In the genomic region with DNA sequence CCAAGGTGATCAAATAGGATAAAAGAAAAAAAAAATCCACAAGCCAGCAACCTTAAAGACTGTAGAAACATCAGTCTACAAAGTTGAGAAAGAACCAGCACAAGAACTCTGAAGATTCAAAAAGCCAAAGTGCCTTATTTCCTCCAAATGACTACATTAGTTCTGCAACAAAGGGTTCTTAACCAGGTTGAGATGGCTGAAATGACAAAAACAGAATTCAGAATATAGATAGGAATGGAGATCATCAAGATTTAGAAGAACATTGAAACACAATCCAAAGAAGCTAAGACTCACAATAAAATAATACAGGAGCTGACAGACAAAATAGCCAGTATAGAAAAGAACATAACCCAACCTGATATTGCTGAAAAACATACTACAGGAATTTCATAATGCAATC, we compare ENCODE assay signal across 7 cellular contexts.
"Had no signal": no experiment of that assay in that cellular context is flagged by ENCODE, and none has a peak within 500 bp of the region (broad histone marks: within the 10 kb centered on the region; RNA-seq: fewer than 3 reads in every experiment).

No MANE protein-coding gene starts in this region.

- H3K4me3 ChIP-seq: K562 had no signal

- H3K27ac Mint-ChIP-seq: IgD-negative memory B cell had no signal

- H3K27ac ChIP-seq: HL-60 had no signal

- DNase-seq: IMR-90, KBM-7, KG1 had no signal

- FAIRE-seq: HepG2, K562 had no signal

- H3K4me3 Mint-ChIP-seq: IgD-negative memory B cell had no signal

- ATAC-seq: HepG2, K562 had no signal
